1 cellular context compared by ENCODE assay signal in genomic region chr19:47419037-47419783, GRCh38.
TF ChIP-seq lines count a peak whose summit lies in the region.

TSS of gene MEIS3 (minus strand) at chr19:47419527. CDS start at chr19:47419081, 446 bp downstream.

TF ChIP-seq in HEK293, 187 proteins besides CTCF, POLR2A, EP300 and RAD21 (continued from another document):
- TF ChIP-seq KLF17 (tag by site-specific recombination; IDR thresholded peaks at IDR 0.05): no peak
- TF ChIP-seq ZNF148 (tag by site-specific recombination; IDR thresholded peaks at IDR 0.05; ENCODE audit: borderline replicate concordance): no peak
- no peak for TF ChIP-seq ZNF449 (tag by site-specific recombination; IDR thresholded peaks at IDR 0.05)
- no peak for TF ChIP-seq PRDM1 (tag by site-specific recombination; IDR thresholded peaks at IDR 0.05)
- no peak for TF ChIP-seq ZNF549 (tag by site-specific recombination; IDR thresholded peaks at IDR 0.05)
- no peak for TF ChIP-seq ZNF2 (tag by site-specific recombination; IDR thresholded peaks at IDR 0.05)
- TF ChIP-seq GLIS1 (tag by site-specific recombination; IDR thresholded peaks at IDR 0.05): peak; percentile 54; the same call in 1 of the 2 replicates
- TF ChIP-seq ZFHX2 (tag by site-specific recombination; conservative IDR thresholded peaks at IDR 0.05): peak; percentile 32; the same call in 1 of the 2 replicates
- no peak for TF ChIP-seq ZNF155 (tag by site-specific recombination; IDR thresholded peaks at IDR 0.05)
- TF ChIP-seq ZNF335 (tag by site-specific recombination; conservative IDR thresholded peaks at IDR 0.05): no peak
- TF ChIP-seq HOXC10 (CRISPR knock-in tag; IDR thresholded peaks at IDR 0.05): no peak
- no peak for TF ChIP-seq ZNF670 (tag by site-specific recombination; IDR thresholded peaks at IDR 0.05; ENCODE audit: low read depth)
- TF ChIP-seq ZNF521 (tag by site-specific recombination; IDR thresholded peaks at IDR 0.05): no peak
- TF ChIP-seq ZNF121 (tag by site-specific recombination; IDR thresholded peaks at IDR 0.05): no peak
- TF ChIP-seq ZNF704 (tag by site-specific recombination; IDR thresholded peaks at IDR 0.05): no peak
TF ChIP-seq in HEK293: peak in this region for 5.
